23 cellular contexts compared by ENCODE assay signal in genomic region chr16:16015849-16016248, GRCh38.
DNase-seq lines count a peak whose midpoint lies in the region; ATAC-seq and TF ChIP-seq lines count a peak whose summit lies in the region.
"Had no signal": no experiment of that assay in that cellular context is flagged by ENCODE, and none has a peak within 500 bp of the region (broad histone marks: within the 10 kb centered on the region; RNA-seq: fewer than 3 reads in every experiment).

No MANE protein-coding gene starts in this region.

- no peak overlapping the region for H3K4me2 ChIP-seq in IMR-90 (ENCODE audit: low read depth, low read length)
- H3K4me2 ChIP-seq: neural progenitor cell had no signal

- H4K20me1 ChIP-seq in IMR-90 (ENCODE audit: insufficient read depth, low read length): 0 out of 2 replicates have a peak, but pooled peaks cover 4% of the 10 kb centered on the region

- DNase-seq in NCI-H2107 treated with DMSO at 0.1 percent for 48 hours (lab: John Stamatoyannopoulos, UW; ENCODE audit: unreplicated experiment) (peak; percentile 12), NCI-H2107 (lab: John Stamatoyannopoulos, UW) (no peak), IMR-90 (no peak), gastrocnemius medialis (no peak), Peyer's patch (no peak)
- DNase-seq in activated T-helper 2 cell treated with anti-CD3 and anti-CD28 coated beads, Interferon-gamma antibody, Interleukin-2, Interleukin-4, amounts not matched to agents 10 μg/mL and 5 μg/mL and 100 μg/mL, durations not matched to agents 14 hours and 24 hours and 36 hours (ENCODE audit: low spot score): no peak
- DNase-seq in naive thymus-derived CD4-positive, alpha-beta T cell: no peak
- DNase-seq: activated CD4-positive, CD25-positive, alpha-beta regulatory T cell; activated CD8-positive, alpha-beta memory T cell treated with anti-CD3 and anti-CD28 coated beads for 24 hours; activated naive CD4-positive, alpha-beta T cell treated with anti-CD3 and anti-CD28 coated beads, Interleukin-2, amount 50 U/mL, for 16 hours; Calu3; cerebellar nuclear complex; EL; hypothalamus; mucosa of descending colon; NCI-H1105; NCI-H2029; NCI-H510A had no signal

- H3K36me3 ChIP-seq in IMR-90 (ENCODE audit: control insufficient read depth, insufficient read depth, low read length) (peaks cover 74% of the 10 kb centered on the region), gastrocnemius medialis (peaks cover 0 to 19% of the 10 kb centered on the region in 2 donors), Peyer's patch (peaks cover 0 to 26% (median 0%) of the 10 kb centered on the region in 3 donors)
- H3K36me3 ChIP-seq in naive thymus-derived CD4-positive, alpha-beta T cell (ENCODE audit: control insufficient read depth in 2 of 3, insufficient read depth in 3 of 3, low read length in 3 of 3): peaks cover 5 to 77% (median 9%) of the 10 kb centered on the region in 3 experiments
- H3K36me3 ChIP-seq: neural progenitor cell had no signal

- CTCF ChIA-PET in IMR-90 (lab: Yijun Ruan, JAX): no interaction called here
- CTCF ChIA-PET in naive thymus-derived CD4-positive, alpha-beta T cell (lab: Charles Lee): no interaction called here

- ATAC-seq in IMR-90 (ENCODE audit: low read depth) (no peak), gastrocnemius medialis (no peak), HG03139 (IDR thresholded peaks at IDR 0.05; ENCODE audit: unreplicated experiment) (no peak)
- ATAC-seq in naive thymus-derived CD4-positive, alpha-beta T cell: no peak
- ATAC-seq: mucosa of descending colon had no signal

- H2BK20ac ChIP-seq in IMR-90 (ENCODE audit: low read depth, low read length): peak overlapping the region; percentile 76

- H3K4me1 Mint-ChIP-seq in activated T-helper 2 cell treated with anti-CD3 and anti-CD28 coated beads, Interferon-gamma antibody, Interleukin-2, Interleukin-4, amounts not matched to agents 10 μg/mL and 5 μg/mL and 100 μg/mL, durations not matched to agents 14 hours and 24 hours and 36 hours (ENCODE audit: low read depth): peaks cover 12% of the 10 kb centered on the region
- H3K4me1 Mint-ChIP-seq in naive thymus-derived CD4-positive, alpha-beta T cell: peaks cover 0 to 25% (median 4%) of the 10 kb centered on the region in 7 donors

- no peak overlapping the region for H2AFZ ChIP-seq in IMR-90 (replicated peaks; ENCODE audit: low read length, poor library complexity)
- H2AFZ ChIP-seq: neural progenitor cell had no signal

- peaks cover 27% of the 10 kb centered on the region for H3K4me1 ChIP-seq in IMR-90 (ENCODE audit: control insufficient read depth, insufficient read depth, low read length)
- peaks cover 29 to 41% of the 10 kb centered on the region in 2 donors for H3K4me1 ChIP-seq in gastrocnemius medialis
- H3K4me1 ChIP-seq in naive thymus-derived CD4-positive, alpha-beta T cell (ENCODE audit: control insufficient read depth in 2 of 2, insufficient read depth in 2 of 2, low read length in 2 of 2): no peaks in the 10 kb centered on the region
- no peaks in the 10 kb centered on the region for H3K4me1 ChIP-seq in Peyer's patch
- H3K4me1 ChIP-seq: neural progenitor cell had no signal

- peak overlapping the region; percentile 57 for H2BK5ac ChIP-seq in IMR-90 (ENCODE audit: low read depth, low read length, poor library complexity, severe bottlenecking)

- peaks cover 86% of the 10 kb centered on the region for H3K36me3 Mint-ChIP-seq in activated T-helper 2 cell treated with anti-CD3 and anti-CD28 coated beads, Interferon-gamma antibody, Interleukin-2, Interleukin-4, amounts not matched to agents 10 μg/mL and 5 μg/mL and 100 μg/mL, durations not matched to agents 14 hours and 24 hours and 36 hours (ENCODE audit: low read depth)
- H3K36me3 Mint-ChIP-seq in naive thymus-derived CD4-positive, alpha-beta T cell: peaks cover 16 to 58% (median 27%) of the 10 kb centered on the region in 5 donors

- POLR2A ChIA-PET in IMR-90 (lab: Charles Lee; ENCODE audit: unreplicated experiment): no interaction called here
- POLR2A ChIA-PET in naive thymus-derived CD4-positive, alpha-beta T cell (lab: Charles Lee): no interaction called here

- peak overlapping the region; percentile 66; the same call in 1 of the 3 replicates for H2BK15ac ChIP-seq in IMR-90 (ENCODE audit: low read depth, low read length)

- peak overlapping the region; percentile 13; the same call in 1 of the 2 replicates for H3K56ac ChIP-seq in IMR-90 (ENCODE audit: extremely low read depth, insufficient read depth, low read length)

- dilution Hi-C loops in IMR-90 (cut with HindIII; ENCODE audit: low sequenced_read_pairs, unreplicated experiment): no loop called here

- H3K27me3 ChIP-seq in IMR-90 (ENCODE audit: control insufficient read depth, insufficient read depth, low read length) (no peaks in the 10 kb centered on the region), gastrocnemius medialis (no peaks in the 10 kb centered on the region), Peyer's patch (no peaks in the 10 kb centered on the region)
- H3K27me3 ChIP-seq in naive thymus-derived CD4-positive, alpha-beta T cell (ENCODE audit: control insufficient read depth in 2 of 2, insufficient read depth in 2 of 2, low read length in 2 of 2): no peaks in the 10 kb centered on the region
- H3K27me3 ChIP-seq: neural progenitor cell, tibial nerve had no signal

- H3K4ac ChIP-seq in IMR-90 (ENCODE audit: low read depth, low read length): peak overlapping the region; percentile 52

- H4K5ac ChIP-seq in IMR-90 (ENCODE audit: low read depth, low read length): peak overlapping the region; percentile 66

- peak overlapping the region; percentile 58 for H4K91ac ChIP-seq in IMR-90 (ENCODE audit: insufficient read depth, low read depth, low read length)

- peak overlapping the region; percentile 72 for H2BK120ac ChIP-seq in IMR-90 (ENCODE audit: low read depth, low read length)

- no peak for TF ChIP-seq RAD21 in IMR-90 (IDR thresholded peaks at IDR 0.05; ENCODE audit: low read length)

- peak overlapping the region; percentile 68; the same call in 1 of the 2 replicates for H2AK5ac ChIP-seq in IMR-90 (ENCODE audit: low read depth, low read length)

- peak overlapping the region; percentile 29 to 39; a peak in 2 of 4 replicates for H4K8ac ChIP-seq in IMR-90 (ENCODE audit: low read depth in 2 of 2, low read length in 2 of 2)

- no peaks in the 10 kb centered on the region for H3K9me3 ChIP-seq in IMR-90 (ENCODE audit: control insufficient read depth, insufficient read depth, low read length)
- no peaks in the 10 kb centered on the region for H3K9me3 ChIP-seq in gastrocnemius medialis
- H3K9me3 ChIP-seq in naive thymus-derived CD4-positive, alpha-beta T cell (ENCODE audit: control insufficient read depth in 2 of 3, low read length in 3 of 3): no peaks in the 10 kb centered on the region
- no peaks in the 10 kb centered on the region for H3K9me3 ChIP-seq in Peyer's patch
- H3K9me3 ChIP-seq: mucosa of descending colon, tibial nerve had no signal

- H3K79me1 ChIP-seq in IMR-90 (ENCODE audit: low read depth in 1 of 2, low read length in 2 of 2): peaks cover 50 to 94% of the 10 kb centered on the region in 2 experiments

- in situ Hi-C loops in IMR-90 (cut with MboI; ENCODE audit: low sequenced_read_pairs): loop anchor here (25.0 kb wide), 1 partner anchor 129 kb away; the partner anchor contains the start of gene CEP20
- in situ Hi-C loops in gastrocnemius medialis (cut with MboI; ENCODE audit: low sequenced_read_pairs in 4 of 4): loop anchor here in 1 of 4 donors (25.0 kb wide), 1 partner anchor 129 kb away; the partner anchor contains the start of gene CEP20

- H3K4me3 ChIP-seq in IMR-90 (ENCODE audit: insufficient read depth, low read depth, low read length): no peak overlapping the region
- no peak overlapping the region for H3K4me3 ChIP-seq in gastrocnemius medialis
- no peak overlapping the region for H3K4me3 ChIP-seq in naive thymus-derived CD4-positive, alpha-beta T cell (ENCODE audit: low read length)
- no peak overlapping the region for H3K4me3 ChIP-seq in Peyer's patch
- H3K4me3 ChIP-seq: mucosa of descending colon, neural progenitor cell, SK-N-MC, tibial nerve had no signal

- no peaks in the 10 kb centered on the region for H3K9me3 Mint-ChIP-seq in activated T-helper 2 cell treated with anti-CD3 and anti-CD28 coated beads, Interferon-gamma antibody, Interleukin-2, Interleukin-4, amounts not matched to agents 10 μg/mL and 5 μg/mL and 100 μg/mL, durations not matched to agents 14 hours and 24 hours and 36 hours
- no peaks in the 10 kb centered on the region for H3K9me3 Mint-ChIP-seq in naive thymus-derived CD4-positive, alpha-beta T cell
- H3K9me3 Mint-ChIP-seq: neural progenitor cell had no signal

- H3K27me3 Mint-ChIP-seq in activated T-helper 2 cell treated with anti-CD3 and anti-CD28 coated beads, Interferon-gamma antibody, Interleukin-2, Interleukin-4, amounts not matched to agents 10 μg/mL and 5 μg/mL and 100 μg/mL, durations not matched to agents 14 hours and 24 hours and 36 hours (ENCODE audit: low read depth): no peaks in the 10 kb centered on the region
- no peaks in the 10 kb centered on the region for H3K27me3 Mint-ChIP-seq in naive thymus-derived CD4-positive, alpha-beta T cell

- H3K27ac Mint-ChIP-seq in activated T-helper 2 cell treated with anti-CD3 and anti-CD28 coated beads, Interferon-gamma antibody, Interleukin-2, Interleukin-4, amounts not matched to agents 10 μg/mL and 5 μg/mL and 100 μg/mL, durations not matched to agents 14 hours and 24 hours and 36 hours: peak overlapping the region; percentile 43
- H3K27ac Mint-ChIP-seq in naive thymus-derived CD4-positive, alpha-beta T cell: peak overlapping the region in 2 of 9 donors; percentile 0 to 1
- H3K27ac Mint-ChIP-seq: neural progenitor cell had no signal

- H3K4me3 Mint-ChIP-seq in activated T-helper 2 cell treated with anti-CD3 and anti-CD28 coated beads, Interferon-gamma antibody, Interleukin-2, Interleukin-4, amounts not matched to agents 10 μg/mL and 5 μg/mL and 100 μg/mL, durations not matched to agents 14 hours and 24 hours and 36 hours (ENCODE audit: low read depth): no peak overlapping the region
- H3K4me3 Mint-ChIP-seq in naive thymus-derived CD4-positive, alpha-beta T cell: no peak overlapping the region
- H3K4me3 Mint-ChIP-seq: neural progenitor cell had no signal

- H3K18ac ChIP-seq in IMR-90 (ENCODE audit: low read depth, low read length): peak overlapping the region; percentile 65

- BruUV-seq in IMR-90 (replicated peaks; lab: Mats Ljungman, UMichigan): no TSS peak

- peak overlapping the region; percentile 21; the same call in 1 of the 2 replicates for H3K9ac ChIP-seq in IMR-90 (ENCODE audit: low read depth, low read length)
- H3K9ac ChIP-seq: neural progenitor cell had no signal

- H3K27ac ChIP-seq in IMR-90 (ENCODE audit: insufficient read depth, low read length) (peak overlapping the region; percentile 54; the same call in 1 of the 2 replicates), gastrocnemius medialis (peak overlapping the region in 3 of 4 donors; percentile 69 to 81 (median 73)), Peyer's patch (no peak overlapping the region)
- no peak overlapping the region for H3K27ac ChIP-seq in naive thymus-derived CD4-positive, alpha-beta T cell (ENCODE audit: low read depth, low read length)
- H3K27ac ChIP-seq: 22Rv1, neural progenitor cell, SK-N-MC, tibial nerve had no signal

- peak overlapping the region; percentile 25; the same call in 1 of the 2 replicates for H3K23ac ChIP-seq in IMR-90 (ENCODE audit: low read depth, low read length)

- peak overlapping the region; percentile 12 for H2AK9ac ChIP-seq in IMR-90 (replicated peaks; ENCODE audit: low read depth, low read length, poor library complexity)

- intact Hi-C loops in IMR-90 (cut with micrococcal nuclease): no loop called here
- intact Hi-C loops in activated T-helper 2 cell treated with anti-CD3 and anti-CD28 coated beads, Interferon-gamma antibody, Interleukin-2, Interleukin-4, amounts not matched to agents 10 μg/mL and 5 μg/mL and 100 μg/mL, durations not matched to agents 14 hours and 24 hours and 36 hours (cut with micrococcal nuclease): no loop called here
- intact Hi-C loops in gastrocnemius medialis (cut with DNase I; ENCODE audit: low total_unique reads): no loop called here
- intact Hi-C loops in naive thymus-derived CD4-positive, alpha-beta T cell (cut with micrococcal nuclease): no loop called here

- peaks cover 54% of the 10 kb centered on the region for H3K9me1 ChIP-seq in IMR-90 (ENCODE audit: insufficient read depth, low read length)

- no peak overlapping the region for H3K14ac ChIP-seq in IMR-90 (replicated peaks; ENCODE audit: low read depth, low read length)

- TF ChIP-seq CTCF in IMR-90 (conservative IDR thresholded peaks at IDR 0.05; ENCODE audit: low read depth, low read length): no peak
- no peak for TF ChIP-seq CTCF in gastrocnemius medialis (IDR thresholded peaks at IDR 0.05 in 4 of 5, conservative IDR thresholded peaks at IDR 0.05 in 1 of 5)
- no peak for TF ChIP-seq CTCF in Peyer's patch (IDR thresholded peaks at IDR 0.05)

- WGBS in IMR-90 (ENCODE audit: extremely low coverage in 2 of 2, insufficient read length in 1 of 2), 2 experiments: no CpG with 5 or more reads among the region's 8 CpGs

- TF ChIP-seq POLR2A in IMR-90 (IDR thresholded peaks at IDR 0.05; ENCODE audit: low read depth, low read length) (no peak), gastrocnemius medialis (IDR thresholded peaks at IDR 0.05) (no peak), Peyer's patch (IDR thresholded peaks at IDR 0.05) (no peak)

Comparison
In these comparisons a context has a peak if more than half of its experiments do, and no peak if none do; other contexts are left out.
1. H3K27ac ChIP-seq: peak in IMR-90 (single experiment) and gastrocnemius medialis (3 of 4); none in naive thymus-derived CD4-positive, alpha-beta T cell (single experiment) and Peyer's patch (0 of 4).